ENCODE assay signal across 2 cellular contexts in genomic region chr11:27723685-27724084, GRCh38.
TF ChIP-seq lines count a peak whose summit lies in the region.

No MANE protein-coding gene starts in this region.

TF ChIP-seq in A549, 52 proteins besides CTCF, POLR2A, EP300 and RAD21:
- TF ChIP-seq EHMT2 (IDR thresholded peaks at IDR 0.05; ENCODE audit: low read depth) (no peak), ZSCAN20 (CRISPR knock-in tag; IDR thresholded peaks at IDR 0.05) (no peak), FOXS1 (CRISPR knock-in tag; IDR thresholded peaks at IDR 0.05) (no peak), ELK1 (IDR thresholded peaks at IDR 0.05; ENCODE audit: low read depth, low read length) (no peak), RARB (CRISPR knock-in tag; IDR thresholded peaks at IDR 0.05) (no peak), GATA3 (IDR thresholded peaks at IDR 0.05; ENCODE audit: borderline replicate concordance) (no peak), HES2 (IDR thresholded peaks at IDR 0.05) (no peak), HMGXB4 (CRISPR knock-in tag; IDR thresholded peaks at IDR 0.05; ENCODE audit: borderline replicate concordance) (no peak), CEBPB (IDR thresholded peaks at IDR 0.05) (no peak), EHF (CRISPR knock-in tag; IDR thresholded peaks at IDR 0.05) (no peak), FOSL2 (IDR thresholded peaks at IDR 0.05) (no peak), FOSL2 (CRISPR knock-in tag; IDR thresholded peaks at IDR 0.05) (no peak), NR3C1 (IDR thresholded peaks at IDR 0.05) (no peak), ATOH8 (CRISPR knock-in tag; IDR thresholded peaks at IDR 0.05; ENCODE audit: low read depth) (no peak), JUNB (IDR thresholded peaks at IDR 0.05) (no peak)

TF ChIP-seq in HepG2, 621 proteins besides CTCF, POLR2A, EP300 and RAD21:
- no peak for TF ChIP-seq ATAD3A (CRISPR knock-in tag; IDR thresholded peaks at IDR 0.05)
- TF ChIP-seq ZNF891 (CRISPR knock-in tag; IDR thresholded peaks at IDR 0.05), result no peak
- TF ChIP-seq ZNF260 (CRISPR knock-in tag; IDR thresholded peaks at IDR 0.05; ENCODE audit: borderline replicate concordance, low read depth), result no peak
- TF ChIP-seq ZNF18 (CRISPR knock-in tag; IDR thresholded peaks at IDR 0.05; ENCODE audit: insufficient replicate concordance), result no peak
- TF ChIP-seq ZNF773 (CRISPR knock-in tag; IDR thresholded peaks at IDR 0.05; ENCODE audit: borderline replicate concordance), result no peak
- no peak for TF ChIP-seq PLSCR1 (CRISPR knock-in tag; IDR thresholded peaks at IDR 0.05; ENCODE audit: borderline replicate concordance)
- TF ChIP-seq ZNF547 (CRISPR knock-in tag; IDR thresholded peaks at IDR 0.05), result no peak
- TF ChIP-seq ZNF451 (CRISPR knock-in tag; IDR thresholded peaks at IDR 0.05), result no peak
- no peak for TF ChIP-seq SUZ12 (IDR thresholded peaks at IDR 0.05; ENCODE audit: low read depth, low read length)
- no peak for TF ChIP-seq RFX1 (IDR thresholded peaks at IDR 0.05)
- TF ChIP-seq ZNF883 (CRISPR knock-in tag; IDR thresholded peaks at IDR 0.05; ENCODE audit: not compliant biosample characterization), result no peak
- TF ChIP-seq ZHX1 (CRISPR knock-in tag; IDR thresholded peaks at IDR 0.05; ENCODE audit: low read depth), result no peak
- no peak for TF ChIP-seq ZNF737 (CRISPR knock-in tag; IDR thresholded peaks at IDR 0.05; ENCODE audit: borderline replicate concordance)
- no peak for TF ChIP-seq ZNF597 (CRISPR knock-in tag; IDR thresholded peaks at IDR 0.05)
- TF ChIP-seq FOXO4 (CRISPR knock-in tag; conservative IDR thresholded peaks at IDR 0.05), result no peak
- TF ChIP-seq ZMYM4 (CRISPR knock-in tag; IDR thresholded peaks at IDR 0.05), result no peak
- no peak for TF ChIP-seq ZNF660 (CRISPR knock-in tag; IDR thresholded peaks at IDR 0.05; ENCODE audit: borderline replicate concordance, low read depth)
- TF ChIP-seq PHF5A (CRISPR knock-in tag; IDR thresholded peaks at IDR 0.05; ENCODE audit: low read depth, unreplicated experiment), result no peak
- no peak for TF ChIP-seq PBX3 (CRISPR knock-in tag; IDR thresholded peaks at IDR 0.05; ENCODE audit: borderline replicate concordance)
